In the genomic region with DNA sequence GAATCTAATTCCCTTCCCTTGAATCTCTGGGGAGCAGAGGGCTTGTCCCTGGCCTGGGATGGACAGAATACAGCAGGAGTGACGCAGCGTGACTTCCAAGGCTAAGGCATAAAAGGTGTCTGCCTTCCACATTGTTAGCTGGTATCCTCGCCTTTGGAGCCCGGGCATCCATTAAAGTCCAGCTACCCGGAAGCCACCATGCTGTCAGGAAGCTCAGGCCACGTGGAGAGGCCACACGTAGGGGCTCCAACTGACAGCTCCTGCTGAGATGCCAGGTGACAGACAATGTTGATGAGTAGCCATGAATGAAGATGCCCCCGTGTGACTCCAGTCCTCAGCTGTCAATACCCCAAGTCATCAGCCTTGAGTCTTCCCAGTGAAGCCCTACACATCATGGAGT, we compare ENCODE assay signal across 14 cellular contexts.
"Had no signal": no experiment of that assay in that cellular context is flagged by ENCODE, and none has a peak within 500 bp of the region (broad histone marks: within the 10 kb centered on the region; RNA-seq: fewer than 3 reads in every experiment).

No MANE protein-coding gene starts in this region.

- H3K36me3 Mint-ChIP-seq: natural killer cell treated with Interleukin-12 subunit alpha and Interleukin-12 subunit beta and Interleukin-15 and Interleukin-18, amount 100 ng/mL, for 72 hours had no signal

- H3K4me3 Mint-ChIP-seq: natural killer cell treated with Interleukin-12 subunit alpha and Interleukin-12 subunit beta and Interleukin-15 and Interleukin-18, amount 100 ng/mL, for 72 hours had no signal

- H3K27ac Mint-ChIP-seq: natural killer cell treated with Interleukin-12 subunit alpha and Interleukin-12 subunit beta and Interleukin-15 and Interleukin-18, amount 100 ng/mL, for 72 hours had no signal

- DNase-seq: colonic mucosa; effector CD4-positive, alpha-beta T cell; foreskin melanocyte; kidney glomerular epithelial cell; midbrain; occipital lobe; stimulated activated CD4-positive, alpha-beta T cell treated with anti-CD3 and anti-CD28 coated beads, Interleukin-2, amount 100 ng/mL, for 24 hours; stimulated activated CD4-positive, alpha-beta T cell treated with anti-CD3 and anti-CD28 coated beads, Interleukin-4, amount 100 ng/mL, for 4 hours; stimulated activated naive CD4-positive, alpha-beta T cell; stomach; substantia nigra; transverse colon had no signal

- ATAC-seq: natural killer cell treated with Interleukin-12 subunit alpha and Interleukin-12 subunit beta and Interleukin-15 and Interleukin-18, amount 100 ng/mL, for 72 hours; sciatic nerve had no signal
